In the genomic region with DNA sequence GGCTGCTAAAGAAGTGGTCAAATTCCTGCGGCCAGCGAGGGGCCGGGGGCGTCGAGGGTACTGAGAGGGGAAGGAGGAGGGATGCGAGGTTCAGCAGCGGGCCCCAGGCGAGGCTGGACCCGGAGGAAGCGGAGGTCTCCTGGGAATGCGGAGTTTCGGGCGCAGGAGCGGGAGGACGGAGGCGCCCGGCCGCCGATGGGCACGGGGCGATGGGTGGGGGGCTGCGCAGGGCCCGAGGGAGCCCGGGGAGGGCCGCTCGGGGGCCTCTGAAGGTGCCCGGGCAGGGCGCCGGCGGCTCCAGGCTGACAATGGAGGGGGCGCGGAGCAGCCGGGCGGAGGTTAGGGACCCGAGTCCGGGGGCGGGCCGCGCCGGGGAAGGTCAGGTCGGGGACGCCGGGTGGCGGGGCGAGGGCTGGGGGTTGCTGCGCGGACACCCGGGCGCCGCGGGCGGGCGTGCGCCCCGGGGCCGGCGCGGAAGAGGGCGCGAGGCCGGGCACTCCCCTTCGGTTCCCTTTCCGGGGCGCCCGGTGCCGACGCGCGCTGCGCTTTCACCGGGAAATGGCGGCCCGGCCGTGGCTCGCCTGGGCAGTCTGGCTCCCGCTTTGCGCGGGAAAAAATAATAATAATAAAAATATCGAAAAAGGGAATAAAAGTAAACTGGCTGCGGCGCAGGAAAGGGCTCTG, we compare ENCODE assay signal across 8 cellular contexts. TPM values are rescaled to one million over a fixed set of nuclear protein-coding genes. Genes with fewer than 3 reads are reported as not detected.
DNase-seq lines count a peak whose midpoint lies in the region; ATAC-seq and TF ChIP-seq lines count a peak whose summit lies in the region.

No MANE protein-coding gene starts in this region.

- H3K9me3 ChIP-seq in HCT116 (ENCODE audit: control insufficient read depth in 1 of 2, insufficient read depth in 1 of 2, low read depth in 1 of 2, low read length in 2 of 2) = no peaks in the 10 kb centered on the region
- no peaks in the 10 kb centered on the region for H3K9me3 ChIP-seq in spleen
- H3K9me3 ChIP-seq in OCI-LY7 (ENCODE audit: low read length) = no peaks in the 10 kb centered on the region

- H3K36me3 Mint-ChIP-seq in brain = peaks cover 16% of the 10 kb centered on the region

- intact Hi-C loops in HCT116 (cut with micrococcal nuclease) = no loop called here
- intact Hi-C loops in spleen (cut with DNase I; ENCODE audit: low total_unique reads) = no loop called here
- intact Hi-C loops in OCI-LY7 (cut with micrococcal nuclease; ENCODE audit: unreplicated experiment) = no loop called here

- no peaks in the 10 kb centered on the region for H3K36me3 ChIP-seq in HCT116 (ENCODE audit: control insufficient read depth in 1 of 2, insufficient read depth in 2 of 2, low read length in 2 of 2)
- H3K36me3 ChIP-seq in spleen = no peaks in the 10 kb centered on the region
- H3K36me3 ChIP-seq in OCI-LY7 (ENCODE audit: insufficient read depth, low read length) = no peaks in the 10 kb centered on the region

- H3K4me1 ChIP-seq in HCT116 (ENCODE audit: control insufficient read depth in 1 of 2, insufficient read depth in 2 of 2, low read length in 2 of 2) (peaks cover 12 to 29% of the 10 kb centered on the region in 2 experiments; a peak in 3 of 4 replicates), spleen (peaks cover 6 to 25% (median 20%) of the 10 kb centered on the region in 6 donors), OCI-LY7 (ENCODE audit: insufficient read depth, low read length, poor library complexity, severe bottlenecking) (no peaks in the 10 kb centered on the region)

- BruUV-seq in HCT116 (replicated peaks; lab: Mats Ljungman, UMichigan) (no TSS peak), OCI-LY7 (replicated peaks; lab: Mats Ljungman, UMichigan) (no TSS peak)

- H2AFZ ChIP-seq in HCT116 (ENCODE audit: low read depth, low read length, poor library complexity, severe bottlenecking) (peak overlapping the region; percentile 97), OCI-LY7 (ENCODE audit: low read length) (no peak overlapping the region)

- RAD21 ChIA-PET in HCT116 (lab: Charles Lee; ENCODE audit: low non-redundant PET in 1 of 2, low total read pairs in 2 of 2, uncharacterized antibody in 2 of 2, unreplicated experiment in 2 of 2) = no interaction called here

- H3K27ac Mint-ChIP-seq in brain = peak overlapping the region; percentile 92 to 100 (median 99)

- TF ChIP-seq POLR2A in HCT116 (IDR thresholded peaks at IDR 0.05; ENCODE audit: borderline replicate concordance, extremely low read depth, insufficient read depth, insufficient read length) = no peak
- TF ChIP-seq POLR2A in spleen (IDR thresholded peaks at IDR 0.05) = no peak

- ATAC-seq in HCT116 (peak; percentile 55), GM19397 (IDR thresholded peaks at IDR 0.05; ENCODE audit: unreplicated experiment) (no peak)

- TF ChIP-seq CTCF in HCT116 (IDR thresholded peaks at IDR 0.05 in 2 of 3, conservative IDR thresholded peaks at IDR 0.05 in 1 of 3; ENCODE audit: borderline replicate concordance in 1 of 3, insufficient read depth in 1 of 3, low read depth in 2 of 3, low read length in 2 of 3) = no peak
- TF ChIP-seq CTCF in brain (conservative IDR thresholded peaks at IDR 0.05) = no peak
- TF ChIP-seq CTCF in spleen (IDR thresholded peaks at IDR 0.05 in 8 of 11, conservative IDR thresholded peaks at IDR 0.05 in 3 of 11) = no peak
- TF ChIP-seq CTCF in OCI-LY7 (conservative IDR thresholded peaks at IDR 0.05; ENCODE audit: low read length) = no peak

- H4K20me1 ChIP-seq in HCT116 (ENCODE audit: insufficient read depth) = no peaks in the 10 kb centered on the region
- no peaks in the 10 kb centered on the region for H4K20me1 ChIP-seq in OCI-LY7 (ENCODE audit: insufficient read depth, low read length)

- DNase-seq in ACHN = peak; percentile 40
- DNase-seq in HCT116 (ENCODE audit: low read depth, low spot score) = no peak
- DNase-seq in iris pigment epithelial cell (ENCODE audit: low read depth) = peak; percentile 30
- DNase-seq in spleen = no peak
- DNase-seq in MV-4-11 (lab: John Stamatoyannopoulos, UW) = no peak
- no peak for DNase-seq in OCI-LY7 (ENCODE audit: low spot score)

- in situ Hi-C loops in ACHN (cut with HindIII; ENCODE audit: low pct_ligation_motif_present, low pct_unique_long_range_greater_than_20kb, low sequenced_read_pairs) = no loop called here

- H3K27me3 Mint-ChIP-seq in brain = peaks cover 3% of the 10 kb centered on the region

- POLR2A ChIA-PET in HCT116 (lab: Charles Lee) (no interaction called here), OCI-LY7 (lab: Charles Lee) (no interaction called here)

- 1 to 2% (median 1%) methylated on average over 42 to 81 of the region's 81 CpGs for WGBS in spleen, 5 donors

- no peaks in the 10 kb centered on the region for H3K9me2 ChIP-seq in HCT116 (ENCODE audit: insufficient read depth)
- no peaks in the 10 kb centered on the region for H3K9me2 ChIP-seq in OCI-LY7 (ENCODE audit: insufficient read depth, low read length)

- H3K4me2 ChIP-seq in HCT116 (ENCODE audit: low read length) (peak overlapping the region; percentile 95), OCI-LY7 (ENCODE audit: low read length) (no peak overlapping the region)

- no peaks in the 10 kb centered on the region for H3K9me3 Mint-ChIP-seq in brain

- peaks cover 45% of the 10 kb centered on the region for H3K4me1 Mint-ChIP-seq in brain

- H3K79me2 ChIP-seq in HCT116 (ENCODE audit: insufficient read depth, low read length) (peaks cover 47% of the 10 kb centered on the region), OCI-LY7 (ENCODE audit: insufficient read depth, low read depth, low read length) (no peaks in the 10 kb centered on the region)

- H3K27ac ChIP-seq in HCT116 (ENCODE audit: low read depth, low read length) (peak overlapping the region; percentile 89), spleen (no peak overlapping the region), OCI-LY7 (ENCODE audit: low read depth, low read length, poor library complexity, severe bottlenecking) (no peak overlapping the region)

- no peak for TF ChIP-seq RAD21 in HCT116 (IDR thresholded peaks at IDR 0.05; ENCODE audit: low read depth)

- H3K27me3 ChIP-seq in HCT116 (ENCODE audit: insufficient read depth, low read length) = no peaks in the 10 kb centered on the region
- H3K27me3 ChIP-seq in spleen (replicated peaks in 1 of 7) = peaks cover 0 to 62% (median 39%) of the 10 kb centered on the region in 7 donors

- peak overlapping the region; percentile 88 to 97 (median 93) for H3K4me3 Mint-ChIP-seq in brain

- peak overlapping the region; percentile 72 to 87 for H3K4me3 ChIP-seq in HCT116 (replicated peaks in 1 of 2; ENCODE audit: low read depth in 1 of 2, low read length in 2 of 2)
- peak overlapping the region; percentile 40 to 73 (median 60) for H3K4me3 ChIP-seq in spleen
- no peak overlapping the region for H3K4me3 ChIP-seq in OCI-LY7 (ENCODE audit: low read depth, low read length, poor library complexity, severe bottlenecking)

- CTCF ChIA-PET in HCT116 (lab: Charles Lee) = interaction anchor here (1.0 to 1.6 kb wide), 3 partner anchors 8 to 93 kb away, joined by 3 to 4 read pairs (median 4); a partner anchor contains a TSS
- CTCF ChIA-PET in OCI-LY7 (lab: Charles Lee; ENCODE audit: unreplicated experiment) = no interaction called here

- H3K9ac ChIP-seq in HCT116 (ENCODE audit: low read length) = peak overlapping the region; percentile 94

TF ChIP-seq in HCT116, 20 proteins besides CTCF, POLR2A, EP300 and RAD21:
- TF ChIP-seq YY1 (IDR thresholded peaks at IDR 0.05; ENCODE audit: extremely low read depth, insufficient replicate concordance, low read depth, low read length) = peak; percentile 83
- no peak for TF ChIP-seq POLR2AphosphoS5 (IDR thresholded peaks at IDR 0.05; ENCODE audit: low read depth, low read length)
- TF ChIP-seq ZFX (IDR thresholded peaks at IDR 0.05) = peak; percentile 41
- TF ChIP-seq, protein P1, sequence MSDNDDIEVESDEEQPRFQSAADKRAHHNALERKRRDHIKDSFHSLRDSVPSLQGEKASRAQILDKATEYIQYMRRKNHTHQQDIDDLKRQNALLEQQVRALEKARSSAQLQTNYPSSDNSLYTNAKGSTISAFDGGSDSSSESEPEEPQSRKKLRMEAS (IDR thresholded peaks at IDR 0.05) = no peak
- TF ChIP-seq ELF1 (IDR thresholded peaks at IDR 0.05; ENCODE audit: borderline replicate concordance, low read depth) = no peak
- TF ChIP-seq SIN3A (IDR thresholded peaks at IDR 0.05; ENCODE audit: low read depth) = no peak

RNA-seq across cellular contexts. Expression of a gene that starts 0.7 kb away (rescaled TPM):
- total RNA-seq in HCT116 (2021; ENCODE audit: unreplicated experiment) (41.4 TPM), spleen (1 to 10 TPM; 1.2 to 4.2 (median 3.0) TPM), OCI-LY7 (2022) (not detected in 2 replicates)
- 33.9 and 38.8 TPM in 2 replicates for polyA plus RNA-seq in HCT116 (2012)
- polyA plus RNA-seq in brain (ENCODE audit: insufficient read depth, low read depth, low replicate concordance) (111 TPM), spleen (1 to 10 TPM; 2.6 to 4.9 (median 3.5) TPM)
- total RNA-seq in OCI-LY7 (2014; rRNA removed; shearing (Covaris generic)) = not detected in 2 replicates

Comparison
In these comparisons a context has a peak if more than half of its experiments do, and no peak if none do; other contexts are left out.
1. DNase-seq: peak in ACHN (single experiment) and iris pigment epithelial cell (single experiment); none in HCT116 (single experiment), spleen (single experiment), MV-4-11 (single experiment) and OCI-LY7 (single experiment).